ENCODE assay signal across 1 cellular context in the genomic region with DNA sequence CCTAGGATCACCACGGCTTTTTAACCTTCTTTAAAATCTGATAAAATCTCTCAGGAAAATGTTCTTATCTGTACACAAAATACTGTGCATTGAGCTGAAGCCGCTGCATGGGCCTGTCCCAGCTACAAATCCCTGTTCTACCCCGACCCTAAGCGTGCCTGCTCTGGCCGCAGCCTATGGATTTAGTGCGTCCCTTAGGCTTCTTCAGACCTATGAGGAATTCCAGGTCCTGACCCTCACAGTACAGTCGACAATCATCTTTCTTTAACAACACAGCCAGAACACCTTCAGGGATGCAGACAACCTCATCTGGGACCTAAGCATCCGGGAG.
TF ChIP-seq lines count a peak whose summit lies in the region.

No MANE protein-coding gene starts in this region.

TF ChIP-seq in HEK293, 187 proteins besides CTCF, POLR2A, EP300 and RAD21 (continued from another document):
- no peak for TF ChIP-seq HOXA7 (CRISPR knock-in tag; IDR thresholded peaks at IDR 0.05; ENCODE audit: borderline replicate concordance)
